10 cellular contexts compared by ENCODE assay signal in genomic region chr10:35564276-35564982, GRCh38. TPM values are rescaled to one million over a fixed set of nuclear protein-coding genes. Genes with fewer than 3 reads are reported as not detected.
DNase-seq lines count a peak whose midpoint lies in the region; ATAC-seq, FAIRE-seq and TF ChIP-seq lines count a peak whose summit lies in the region.
"Had no signal": no experiment of that assay in that cellular context is flagged by ENCODE, and none has a peak within 500 bp of the region (broad histone marks: within the 10 kb centered on the region; RNA-seq: fewer than 3 reads in every experiment).

No MANE protein-coding gene starts in this region.

- no peaks in the 10 kb centered on the region for H3K79me1 ChIP-seq in trophoblast cell (ENCODE audit: low read length)

- FAIRE-seq in D721Med (lab: Jason Lieb, UNC), result no peak

- no peak overlapping the region for H3K4ac ChIP-seq in trophoblast cell (ENCODE audit: low read depth, low read length)

- H3K79me2 ChIP-seq in trophoblast cell (ENCODE audit: control insufficient read depth, insufficient read depth, low read length, poor library complexity), result no peaks in the 10 kb centered on the region

- H3K9me3 ChIP-seq in trophoblast cell (ENCODE audit: insufficient read depth, low read depth, low read length), result no peaks in the 10 kb centered on the region

- no CpG with 5 or more reads among the region's 9 CpGs for WGBS in trophoblast cell (ENCODE audit: extremely low coverage, insufficient coverage, insufficient read length)

- no peak overlapping the region for H3K14ac ChIP-seq in trophoblast cell (ENCODE audit: low read length)

- H2BK12ac ChIP-seq in trophoblast cell (ENCODE audit: low read length), result no peak overlapping the region

- peaks cover 4 to 5% of the 10 kb centered on the region in 2 experiments for H3K4me1 ChIP-seq in trophoblast cell (ENCODE audit: control insufficient read depth in 1 of 2, insufficient read depth in 2 of 2, low read length in 2 of 2)

- DNase-seq in dermis blood vessel endothelial cell (peak; percentile 58), trophoblast cell (no peak), endothelial cell (ENCODE audit: low spot score) (no peak), D721Med (ENCODE audit: insufficient read length, low spot score) (no peak), OCI-M1 (lab: John Stamatoyannopoulos, UW) (no peak), DMS153 (lab: John Stamatoyannopoulos, UW) (no peak)
- DNase-seq: NCI-H2029; stimulated activated CD4-positive, alpha-beta T cell treated with anti-CD3 and anti-CD28 coated beads, Interleukin-4, amount 100 ng/mL, for 24 hours had no signal

- H3K18ac ChIP-seq in trophoblast cell (ENCODE audit: low read length), result no peak overlapping the region

- no peak overlapping the region for H3K27ac Mint-ChIP-seq in endothelial cell (ENCODE audit: unreplicated experiment)

- no peak overlapping the region for H3K23ac ChIP-seq in trophoblast cell (ENCODE audit: low read length)

- H3K27me3 ChIP-seq in trophoblast cell (ENCODE audit: insufficient read depth, low read length), result no peaks in the 10 kb centered on the region

- no peak overlapping the region for H3K4me3 Mint-ChIP-seq in endothelial cell (ENCODE audit: unreplicated experiment)

- peaks cover 12 to 18% of the 10 kb centered on the region in 2 experiments for H3K36me3 ChIP-seq in trophoblast cell (ENCODE audit: control insufficient read depth in 1 of 2, insufficient read depth in 2 of 2, low read length in 2 of 2)

- H3K4me3 ChIP-seq in trophoblast cell (ENCODE audit: low read depth, low read length), result no peak overlapping the region

- no peak overlapping the region for H4K8ac ChIP-seq in trophoblast cell (ENCODE audit: low read depth, low read length)

- H3K36me3 Mint-ChIP-seq in endothelial cell (ENCODE audit: low read depth, unreplicated experiment), result peaks cover 31% of the 10 kb centered on the region

- no peak overlapping the region for H2BK120ac ChIP-seq in trophoblast cell (ENCODE audit: insufficient read depth, low read length, poor library complexity)

- peaks cover 22% of the 10 kb centered on the region for H3K4me1 Mint-ChIP-seq in endothelial cell (ENCODE audit: unreplicated experiment)

- H3K9ac ChIP-seq in trophoblast cell (ENCODE audit: low read length), result no peak overlapping the region

- no peak overlapping the region for H2AK5ac ChIP-seq in trophoblast cell (ENCODE audit: low read length)

- peaks cover 8% of the 10 kb centered on the region for H3K27me3 Mint-ChIP-seq in endothelial cell (ENCODE audit: unreplicated experiment)

- no peak overlapping the region for H2BK5ac ChIP-seq in trophoblast cell (ENCODE audit: low read depth, low read length, poor library complexity)

- no peak overlapping the region for H3K27ac ChIP-seq in trophoblast cell (ENCODE audit: low read depth, low read length)

- no peak overlapping the region for H4K91ac ChIP-seq in trophoblast cell (ENCODE audit: low read depth, low read length)

- H3K9me3 Mint-ChIP-seq in endothelial cell (ENCODE audit: unreplicated experiment), result no peaks in the 10 kb centered on the region

- peak; percentile 59 for ATAC-seq in GM18861 (IDR thresholded peaks at IDR 0.05; ENCODE audit: unreplicated experiment)
- peak; percentile 64 for ATAC-seq in HG03095 (IDR thresholded peaks at IDR 0.05; ENCODE audit: unreplicated experiment)

- H2AFZ ChIP-seq in trophoblast cell (ENCODE audit: insufficient read depth, low read length, poor library complexity), result peak overlapping the region; percentile 5

- H3K4me2 ChIP-seq in trophoblast cell (ENCODE audit: low read length), result no peak overlapping the region

- TF ChIP-seq CTCF in endothelial cell (IDR thresholded peaks at IDR 0.05; ENCODE audit: unreplicated experiment), result no peak
- no peak for TF ChIP-seq CTCF in D721Med (IDR thresholded peaks at IDR 0.05; ENCODE audit: insufficient read depth, missing control alignments)

- no peak overlapping the region for H4K12ac ChIP-seq in trophoblast cell (ENCODE audit: low read depth, low read length)

RNA-seq across cellular contexts. Expression of gene GJD4, which starts 40.7 kb away (rescaled TPM):
- not detected in 2 replicates for total RNA-seq in dermis blood vessel endothelial cell
- polyA plus RNA-seq in trophoblast cell (2013), result 0.04 and 0.05 TPM in 2 replicates
- total RNA-seq in endothelial cell (ENCODE audit: unreplicated experiment), result not detected
